ENCODE assay signal across 25 cellular contexts in genomic region chr11:113957016-113957415, GRCh38.
DNase-seq lines count a peak whose midpoint lies in the region; FAIRE-seq and TF ChIP-seq lines count a peak whose summit lies in the region.
"Had no signal": no experiment of that assay in that cellular context is flagged by ENCODE, and none has a peak within 500 bp of the region (broad histone marks: within the 10 kb centered on the region; RNA-seq: fewer than 3 reads in every experiment).

No MANE protein-coding gene starts in this region.

- H3K4me1 Mint-ChIP-seq in nephron progenitor cell, result peaks cover 71% of the 10 kb centered on the region
- H3K4me1 Mint-ChIP-seq: activated CD4-positive, alpha-beta T cell treated with anti-CD3 and anti-CD28 coated beads, Interleukin-2, amount 10 ng/mL, durations not matched to agents 24 days and 14 days had no signal

- TF ChIP-seq CTCF in D721Med (IDR thresholded peaks at IDR 0.05; ENCODE audit: insufficient read depth, missing control alignments) (no peak), nephron progenitor cell (IDR thresholded peaks at IDR 0.05) (no peak), GM20000 (IDR thresholded peaks at IDR 0.05; ENCODE audit: extremely low read depth, missing control alignments) (no peak)

- H3K36me3 Mint-ChIP-seq in nephron progenitor cell (ENCODE audit: low read depth), result no peaks in the 10 kb centered on the region
- H3K36me3 Mint-ChIP-seq: activated naive CD8-positive, alpha-beta T cell; WTC11 had no signal

- no peak overlapping the region for H3K4me3 Mint-ChIP-seq in nephron progenitor cell
- H3K4me3 Mint-ChIP-seq: activated CD4-positive, alpha-beta T cell treated with anti-CD3 and anti-CD28 coated beads, Interleukin-2, amount 10 ng/mL, durations not matched to agents 24 days and 14 days; activated naive CD8-positive, alpha-beta T cell; CD4-positive, alpha-beta T cell; H9; WTC11 had no signal

- H3K9me3 Mint-ChIP-seq in nephron progenitor cell, result no peaks in the 10 kb centered on the region
- H3K9me3 Mint-ChIP-seq: activated CD4-positive, alpha-beta T cell treated with anti-CD3 and anti-CD28 coated beads, Interleukin-2, amount 10 ng/mL, durations not matched to agents 24 days and 14 days; CD4-positive, alpha-beta T cell; H9; WTC11 had no signal

- peaks cover 17% of the 10 kb centered on the region for H3K27me3 Mint-ChIP-seq in nephron progenitor cell (ENCODE audit: low read depth, poor library complexity)

- no peak for FAIRE-seq in D721Med (lab: Jason Lieb, UNC)
- FAIRE-seq: endothelial cell of umbilical vein, frontal cortex, RCC 7860 had no signal

- DNase-seq in D721Med (ENCODE audit: insufficient read length, low spot score) (peak; percentile 57), NCI-H1694 (lab: John Stamatoyannopoulos, UW) (peak; percentile 15), NCI-H69 (lab: John Stamatoyannopoulos, UW) (peak; percentile 81), nephron progenitor cell (no peak), GM20000 (ENCODE audit: low spot score) (no peak), NCI-H187 treated with DMSO at 0.1 percent for 48 hours (lab: John Stamatoyannopoulos, UW) (no peak), NCI-H526 treated with DMSO at 0.1 percent for 48 hours (lab: John Stamatoyannopoulos, UW) (no peak), UCSD-AML1 (lab: John Stamatoyannopoulos, UW; ENCODE audit: unreplicated experiment) (no peak)
- DNase-seq: activated CD4-positive, alpha-beta T cell treated with anti-CD3 and anti-CD28 coated beads, Interleukin-2, amount 10 ng/mL, durations not matched to agents 24 days and 14 days; AML-193; CD4-positive, alpha-beta T cell; EL; H9; MV-4-11; NCI-H187; NCI-H446; stimulated activated CD4-positive, alpha-beta T cell treated with anti-CD3 and anti-CD28 coated beads, Interleukin-12 subunit alpha, Interleukin-12 subunit beta, amount 100 ng/mL, for 4 hours; stimulated activated CD4-positive, alpha-beta T cell treated with anti-CD3 and anti-CD28 coated beads, Interleukin-2, amount 100 ng/mL, for 48 hours; T1000; thyroid gland had no signal

- H3K27ac Mint-ChIP-seq in nephron progenitor cell, result peak overlapping the region; percentile 14
- H3K27ac Mint-ChIP-seq: activated CD4-positive, alpha-beta T cell treated with anti-CD3 and anti-CD28 coated beads, Interleukin-2, amount 10 ng/mL, durations not matched to agents 24 days and 14 days; activated naive CD8-positive, alpha-beta T cell; CD4-positive, alpha-beta T cell; H9; WTC11 had no signal

Comparison
In these comparisons a context has a peak if more than half of its experiments do, and no peak if none do; other contexts are left out.
1. DNase-seq: peak in D721Med (single experiment), NCI-H1694 (single experiment) and NCI-H69 (single experiment); none in nephron progenitor cell (single experiment), GM20000 (single experiment), NCI-H187 treated with DMSO at 0.1 percent for 48 hours (single experiment), NCI-H526 treated with DMSO at 0.1 percent for 48 hours (single experiment) and UCSD-AML1 (single experiment).